ENCODE assay signal across 1 cellular context in the genomic region with DNA sequence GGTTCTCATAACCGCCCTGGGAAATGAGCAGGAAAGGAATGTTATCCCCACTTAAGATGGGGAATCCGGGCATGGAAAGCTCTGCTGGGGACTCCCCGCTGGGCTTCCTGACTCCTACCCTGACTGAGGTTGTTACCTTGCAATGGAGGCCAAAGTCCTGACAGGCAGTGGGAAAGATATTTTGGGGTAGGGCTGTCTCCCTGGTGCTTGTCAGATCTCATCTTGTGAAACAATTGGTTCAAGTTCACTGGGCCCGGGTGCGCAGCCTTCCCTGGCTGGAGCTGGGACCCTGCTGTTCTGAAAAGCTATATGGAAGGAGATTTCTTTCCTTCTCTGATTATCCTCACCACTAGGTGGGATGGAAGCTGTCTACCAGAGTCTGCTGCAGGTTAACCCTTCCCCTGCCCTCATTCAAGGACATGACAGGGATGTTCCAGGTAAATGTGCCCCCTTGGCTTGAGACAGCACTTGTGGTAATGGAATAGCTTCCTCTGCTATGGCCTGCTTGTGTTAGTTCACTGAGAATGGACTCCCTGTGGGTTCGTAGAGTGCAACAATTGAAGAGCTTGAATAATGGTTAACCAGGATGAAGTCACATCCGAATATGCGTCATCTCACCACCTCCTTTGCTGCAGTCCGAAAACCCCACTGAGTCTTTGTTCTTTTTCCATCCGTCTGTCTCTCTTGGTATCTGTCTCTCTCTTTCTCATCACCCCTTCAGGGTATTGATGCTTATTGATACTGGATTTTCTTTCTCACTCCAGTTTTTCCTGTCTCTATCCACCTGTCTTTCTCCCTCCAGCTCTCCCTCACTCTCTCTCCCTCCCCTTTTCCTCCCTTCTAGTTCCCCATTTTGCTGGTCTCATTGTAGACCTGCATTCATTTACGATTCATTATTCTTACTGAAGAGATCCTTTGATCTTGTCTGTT.
A peak's percentile ranks its signal among the peaks of the same experiment; 100 is the strongest.
TF ChIP-seq lines count a peak whose summit lies in the region.

No MANE protein-coding gene starts in this region.

TF ChIP-seq in GM12878, 131 proteins besides CTCF, POLR2A, EP300 and RAD21 (continued from another document and continues in another):
- TF ChIP-seq, protein P1, sequence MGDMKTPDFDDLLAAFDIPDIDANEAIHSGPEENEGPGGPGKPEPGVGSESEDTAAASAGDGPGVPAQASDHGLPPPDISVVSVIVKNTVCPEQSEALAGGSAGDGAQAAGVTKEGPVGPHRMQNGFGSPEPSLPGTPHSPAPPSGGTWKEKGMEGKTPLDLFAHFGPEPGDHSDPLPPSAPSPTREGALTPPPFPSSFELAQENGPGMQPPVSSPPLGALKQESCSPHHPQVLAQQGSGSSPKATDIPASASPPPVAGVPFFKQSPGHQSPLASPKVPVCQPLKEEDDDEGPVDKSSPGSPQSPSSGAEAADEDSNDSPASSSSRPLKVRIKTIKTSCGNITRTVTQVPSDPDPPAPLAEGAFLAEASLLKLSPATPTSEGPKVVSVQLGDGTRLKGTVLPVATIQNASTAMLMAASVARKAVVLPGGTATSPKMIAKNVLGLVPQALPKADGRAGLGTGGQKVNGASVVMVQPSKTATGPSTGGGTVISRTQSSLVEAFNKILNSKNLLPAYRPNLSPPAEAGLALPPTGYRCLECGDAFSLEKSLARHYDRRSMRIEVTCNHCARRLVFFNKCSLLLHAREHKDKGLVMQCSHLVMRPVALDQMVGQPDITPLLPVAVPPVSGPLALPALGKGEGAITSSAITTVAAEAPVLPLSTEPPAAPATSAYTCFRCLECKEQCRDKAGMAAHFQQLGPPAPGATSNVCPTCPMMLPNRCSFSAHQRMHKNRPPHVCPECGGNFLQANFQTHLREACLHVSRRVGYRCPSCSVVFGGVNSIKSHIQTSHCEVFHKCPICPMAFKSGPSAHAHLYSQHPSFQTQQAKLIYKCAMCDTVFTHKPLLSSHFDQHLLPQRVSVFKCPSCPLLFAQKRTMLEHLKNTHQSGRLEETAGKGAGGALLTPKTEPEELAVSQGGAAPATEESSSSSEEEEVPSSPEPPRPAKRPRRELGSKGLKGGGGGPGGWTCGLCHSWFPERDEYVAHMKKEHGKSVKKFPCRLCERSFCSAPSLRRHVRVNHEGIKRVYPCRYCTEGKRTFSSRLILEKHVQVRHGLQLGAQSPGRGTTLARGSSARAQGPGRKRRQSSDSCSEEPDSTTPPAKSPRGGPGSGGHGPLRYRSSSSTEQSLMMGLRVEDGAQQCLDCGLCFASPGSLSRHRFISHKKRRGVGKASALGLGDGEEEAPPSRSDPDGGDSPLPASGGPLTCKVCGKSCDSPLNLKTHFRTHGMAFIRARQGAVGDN (IDR thresholded peaks at IDR 0.05), result peak; percentile 95
- TF ChIP-seq NFIC (IDR thresholded peaks at IDR 0.05; ENCODE audit: low read depth, low read length) (peak; percentile 87; the same call in 1 of the 2 replicates), CBFB (IDR thresholded peaks at IDR 0.05; ENCODE audit: low read depth) (peak; percentile 37; the same call in 1 of the 2 replicates), STAT1 (conservative IDR thresholded peaks at IDR 0.05) (no peak), IKZF2 (IDR thresholded peaks at IDR 0.05) (peak; percentile 92), ZNF24 (IDR thresholded peaks at IDR 0.05) (no peak), BMI1 (IDR thresholded peaks at IDR 0.05; ENCODE audit: borderline replicate concordance) (peak; percentile 38; the same call in 1 of the 2 replicates), MTA3 (IDR thresholded peaks at IDR 0.05; ENCODE audit: borderline replicate concordance, low read length) (peak; percentile 73; the same call in 1 of the 2 replicates), HDAC6 (IDR thresholded peaks at IDR 0.05; ENCODE audit: unreplicated experiment) (no peak), NFYA (IDR thresholded peaks at IDR 0.05; ENCODE audit: borderline replicate concordance, low read depth, low read length) (no peak), SP1 (IDR thresholded peaks at IDR 0.05; ENCODE audit: low read depth, low read length) (no peak), MEF2A (IDR thresholded peaks at IDR 0.05; ENCODE audit: insufficient read depth, low read depth, low read length) (0 out of 2 replicates have a peak, but pooled peaks have one; percentile 6), RUNX3 (IDR thresholded peaks at IDR 0.05; ENCODE audit: low read length) (peak; percentile 97), POU2F2 (IDR thresholded peaks at IDR 0.05; ENCODE audit: borderline replicate concordance, low read depth, low read length) (peak; percentile 78; the same call in 1 of the 3 replicates), TCF7 (IDR thresholded peaks at IDR 0.05; ENCODE audit: borderline replicate concordance) (peak; percentile 75), ZBED1 (IDR thresholded peaks at IDR 0.05; ENCODE audit: borderline replicate concordance) (peak; percentile 81; the same call in 1 of the 2 replicates), MTA2 (IDR thresholded peaks at IDR 0.05; ENCODE audit: low read depth) (peak; percentile 91), RBBP5 (conservative IDR thresholded peaks at IDR 0.05) (no peak), NBN (IDR thresholded peaks at IDR 0.05) (peak; percentile 99), RCOR1 (conservative IDR thresholded peaks at IDR 0.05; ENCODE audit: low read depth, low read length) (no peak; the same call in 1 of the 2 replicates), RB1 (IDR thresholded peaks at IDR 0.05; ENCODE audit: borderline replicate concordance) (no peak), TARDBP (IDR thresholded peaks at IDR 0.05; ENCODE audit: borderline replicate concordance) (no peak), TBL1XR1 (IDR thresholded peaks at IDR 0.05; ENCODE audit: low read depth, low read length) (no peak), EED (IDR thresholded peaks at IDR 0.05; ENCODE audit: low read depth) (peak; percentile 77), NFXL1 (IDR thresholded peaks at IDR 0.05; ENCODE audit: borderline replicate concordance) (no peak), CREM (IDR thresholded peaks at IDR 0.05; ENCODE audit: low read depth) (peak; percentile 88), BCL11A (IDR thresholded peaks at IDR 0.05; ENCODE audit: low read depth, low read length) (peak; percentile 92), LARP7 (IDR thresholded peaks at IDR 0.05) (no peak; the same call in 1 of the 2 replicates), MYB (IDR thresholded peaks at IDR 0.05; ENCODE audit: borderline replicate concordance, low read depth, low read length) (0 out of 2 replicates have a peak, but pooled peaks have one; percentile 29), TCF12 (IDR thresholded peaks at IDR 0.05; ENCODE audit: low read depth, low read length) (0 out of 2 replicates have a peak, but pooled peaks have one; percentile 24)
- TF ChIP-seq, protein P2, sequence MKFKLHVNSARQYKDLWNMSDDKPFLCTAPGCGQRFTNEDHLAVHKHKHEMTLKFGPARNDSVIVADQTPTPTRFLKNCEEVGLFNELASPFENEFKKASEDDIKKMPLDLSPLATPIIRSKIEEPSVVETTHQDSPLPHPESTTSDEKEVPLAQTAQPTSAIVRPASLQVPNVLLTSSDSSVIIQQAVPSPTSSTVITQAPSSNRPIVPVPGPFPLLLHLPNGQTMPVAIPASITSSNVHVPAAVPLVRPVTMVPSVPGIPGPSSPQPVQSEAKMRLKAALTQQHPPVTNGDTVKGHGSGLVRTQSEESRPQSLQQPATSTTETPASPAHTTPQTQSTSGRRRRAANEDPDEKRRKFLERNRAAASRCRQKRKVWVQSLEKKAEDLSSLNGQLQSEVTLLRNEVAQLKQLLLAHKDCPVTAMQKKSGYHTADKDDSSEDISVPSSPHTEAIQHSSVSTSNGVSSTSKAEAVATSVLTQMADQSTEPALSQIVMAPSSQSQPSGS (IDR thresholded peaks at IDR 0.05; ENCODE audit: low read length), result peak; percentile 88
- TF ChIP-seq, protein P3, sequence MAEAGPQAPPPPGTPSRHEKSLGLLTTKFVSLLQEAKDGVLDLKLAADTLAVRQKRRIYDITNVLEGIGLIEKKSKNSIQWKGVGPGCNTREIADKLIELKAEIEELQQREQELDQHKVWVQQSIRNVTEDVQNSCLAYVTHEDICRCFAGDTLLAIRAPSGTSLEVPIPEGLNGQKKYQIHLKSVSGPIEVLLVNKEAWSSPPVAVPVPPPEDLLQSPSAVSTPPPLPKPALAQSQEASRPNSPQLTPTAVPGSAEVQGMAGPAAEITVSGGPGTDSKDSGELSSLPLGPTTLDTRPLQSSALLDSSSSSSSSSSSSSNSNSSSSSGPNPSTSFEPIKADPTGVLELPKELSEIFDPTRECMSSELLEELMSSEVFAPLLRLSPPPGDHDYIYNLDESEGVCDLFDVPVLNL (IDR thresholded peaks at IDR 0.05; ENCODE audit: low read depth, low read length), result no peak
- TF ChIP-seq, protein P4, sequence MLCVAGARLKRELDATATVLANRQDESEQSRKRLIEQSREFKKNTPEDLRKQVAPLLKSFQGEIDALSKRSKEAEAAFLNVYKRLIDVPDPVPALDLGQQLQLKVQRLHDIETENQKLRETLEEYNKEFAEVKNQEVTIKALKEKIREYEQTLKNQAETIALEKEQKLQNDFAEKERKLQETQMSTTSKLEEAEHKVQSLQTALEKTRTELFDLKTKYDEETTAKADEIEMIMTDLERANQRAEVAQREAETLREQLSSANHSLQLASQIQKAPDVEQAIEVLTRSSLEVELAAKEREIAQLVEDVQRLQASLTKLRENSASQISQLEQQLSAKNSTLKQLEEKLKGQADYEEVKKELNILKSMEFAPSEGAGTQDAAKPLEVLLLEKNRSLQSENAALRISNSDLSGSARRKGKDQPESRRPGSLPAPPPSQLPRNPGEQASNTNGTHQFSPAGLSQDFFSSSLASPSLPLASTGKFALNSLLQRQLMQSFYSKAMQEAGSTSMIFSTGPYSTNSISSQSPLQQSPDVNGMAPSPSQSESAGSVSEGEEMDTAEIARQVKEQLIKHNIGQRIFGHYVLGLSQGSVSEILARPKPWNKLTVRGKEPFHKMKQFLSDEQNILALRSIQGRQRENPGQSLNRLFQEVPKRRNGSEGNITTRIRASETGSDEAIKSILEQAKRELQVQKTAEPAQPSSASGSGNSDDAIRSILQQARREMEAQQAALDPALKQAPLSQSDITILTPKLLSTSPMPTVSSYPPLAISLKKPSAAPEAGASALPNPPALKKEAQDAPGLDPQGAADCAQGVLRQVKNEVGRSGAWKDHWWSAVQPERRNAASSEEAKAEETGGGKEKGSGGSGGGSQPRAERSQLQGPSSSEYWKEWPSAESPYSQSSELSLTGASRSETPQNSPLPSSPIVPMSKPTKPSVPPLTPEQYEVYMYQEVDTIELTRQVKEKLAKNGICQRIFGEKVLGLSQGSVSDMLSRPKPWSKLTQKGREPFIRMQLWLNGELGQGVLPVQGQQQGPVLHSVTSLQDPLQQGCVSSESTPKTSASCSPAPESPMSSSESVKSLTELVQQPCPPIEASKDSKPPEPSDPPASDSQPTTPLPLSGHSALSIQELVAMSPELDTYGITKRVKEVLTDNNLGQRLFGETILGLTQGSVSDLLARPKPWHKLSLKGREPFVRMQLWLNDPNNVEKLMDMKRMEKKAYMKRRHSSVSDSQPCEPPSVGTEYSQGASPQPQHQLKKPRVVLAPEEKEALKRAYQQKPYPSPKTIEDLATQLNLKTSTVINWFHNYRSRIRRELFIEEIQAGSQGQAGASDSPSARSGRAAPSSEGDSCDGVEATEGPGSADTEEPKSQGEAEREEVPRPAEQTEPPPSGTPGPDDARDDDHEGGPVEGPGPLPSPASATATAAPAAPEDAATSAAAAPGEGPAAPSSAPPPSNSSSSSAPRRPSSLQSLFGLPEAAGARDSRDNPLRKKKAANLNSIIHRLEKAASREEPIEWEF (IDR thresholded peaks at IDR 0.05; ENCODE audit: insufficient replicate concordance, low read depth, low read length), result peak; percentile 38
- TF ChIP-seq, protein P5, sequence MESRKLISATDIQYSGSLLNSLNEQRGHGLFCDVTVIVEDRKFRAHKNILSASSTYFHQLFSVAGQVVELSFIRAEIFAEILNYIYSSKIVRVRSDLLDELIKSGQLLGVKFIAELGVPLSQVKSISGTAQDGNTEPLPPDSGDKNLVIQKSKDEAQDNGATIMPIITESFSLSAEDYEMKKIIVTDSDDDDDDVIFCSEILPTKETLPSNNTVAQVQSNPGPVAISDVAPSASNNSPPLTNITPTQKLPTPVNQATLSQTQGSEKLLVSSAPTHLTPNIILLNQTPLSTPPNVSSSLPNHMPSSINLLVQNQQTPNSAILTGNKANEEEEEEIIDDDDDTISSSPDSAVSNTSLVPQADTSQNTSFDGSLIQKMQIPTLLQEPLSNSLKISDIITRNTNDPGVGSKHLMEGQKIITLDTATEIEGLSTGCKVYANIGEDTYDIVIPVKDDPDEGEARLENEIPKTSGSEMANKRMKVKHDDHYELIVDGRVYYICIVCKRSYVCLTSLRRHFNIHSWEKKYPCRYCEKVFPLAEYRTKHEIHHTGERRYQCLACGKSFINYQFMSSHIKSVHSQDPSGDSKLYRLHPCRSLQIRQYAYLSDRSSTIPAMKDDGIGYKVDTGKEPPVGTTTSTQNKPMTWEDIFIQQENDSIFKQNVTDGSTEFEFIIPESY (IDR thresholded peaks at IDR 0.05), result no peak
- TF ChIP-seq, protein P6, sequence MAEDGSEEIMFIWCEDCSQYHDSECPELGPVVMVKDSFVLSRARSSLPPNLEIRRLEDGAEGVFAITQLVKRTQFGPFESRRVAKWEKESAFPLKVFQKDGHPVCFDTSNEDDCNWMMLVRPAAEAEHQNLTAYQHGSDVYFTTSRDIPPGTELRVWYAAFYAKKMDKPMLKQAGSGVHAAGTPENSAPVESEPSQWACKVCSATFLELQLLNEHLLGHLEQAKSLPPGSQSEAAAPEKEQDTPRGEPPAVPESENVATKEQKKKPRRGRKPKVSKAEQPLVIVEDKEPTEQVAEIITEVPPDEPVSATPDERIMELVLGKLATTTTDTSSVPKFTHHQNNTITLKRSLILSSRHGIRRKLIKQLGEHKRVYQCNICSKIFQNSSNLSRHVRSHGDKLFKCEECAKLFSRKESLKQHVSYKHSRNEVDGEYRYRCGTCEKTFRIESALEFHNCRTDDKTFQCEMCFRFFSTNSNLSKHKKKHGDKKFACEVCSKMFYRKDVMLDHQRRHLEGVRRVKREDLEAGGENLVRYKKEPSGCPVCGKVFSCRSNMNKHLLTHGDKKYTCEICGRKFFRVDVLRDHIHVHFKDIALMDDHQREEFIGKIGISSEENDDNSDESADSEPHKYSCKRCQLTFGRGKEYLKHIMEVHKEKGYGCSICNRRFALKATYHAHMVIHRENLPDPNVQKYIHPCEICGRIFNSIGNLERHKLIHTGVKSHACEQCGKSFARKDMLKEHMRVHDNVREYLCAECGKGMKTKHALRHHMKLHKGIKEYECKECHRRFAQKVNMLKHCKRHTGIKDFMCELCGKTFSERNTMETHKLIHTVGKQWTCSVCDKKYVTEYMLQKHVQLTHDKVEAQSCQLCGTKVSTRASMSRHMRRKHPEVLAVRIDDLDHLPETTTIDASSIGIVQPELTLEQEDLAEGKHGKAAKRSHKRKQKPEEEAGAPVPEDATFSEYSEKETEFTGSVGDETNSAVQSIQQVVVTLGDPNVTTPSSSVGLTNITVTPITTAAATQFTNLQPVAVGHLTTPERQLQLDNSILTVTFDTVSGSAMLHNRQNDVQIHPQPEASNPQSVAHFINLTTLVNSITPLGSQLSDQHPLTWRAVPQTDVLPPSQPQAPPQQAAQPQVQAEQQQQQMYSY (CRISPR knock-in tag; IDR thresholded peaks at IDR 0.05), result no peak
- TF ChIP-seq, protein P7, sequence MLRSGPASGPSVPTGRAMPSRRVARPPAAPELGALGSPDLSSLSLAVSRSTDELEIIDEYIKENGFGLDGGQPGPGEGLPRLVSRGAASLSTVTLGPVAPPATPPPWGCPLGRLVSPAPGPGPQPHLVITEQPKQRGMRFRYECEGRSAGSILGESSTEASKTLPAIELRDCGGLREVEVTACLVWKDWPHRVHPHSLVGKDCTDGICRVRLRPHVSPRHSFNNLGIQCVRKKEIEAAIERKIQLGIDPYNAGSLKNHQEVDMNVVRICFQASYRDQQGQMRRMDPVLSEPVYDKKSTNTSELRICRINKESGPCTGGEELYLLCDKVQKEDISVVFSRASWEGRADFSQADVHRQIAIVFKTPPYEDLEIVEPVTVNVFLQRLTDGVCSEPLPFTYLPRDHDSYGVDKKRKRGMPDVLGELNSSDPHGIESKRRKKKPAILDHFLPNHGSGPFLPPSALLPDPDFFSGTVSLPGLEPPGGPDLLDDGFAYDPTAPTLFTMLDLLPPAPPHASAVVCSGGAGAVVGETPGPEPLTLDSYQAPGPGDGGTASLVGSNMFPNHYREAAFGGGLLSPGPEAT (IDR thresholded peaks at IDR 0.05; ENCODE audit: low read depth), result peak; percentile 89
